10 cellular contexts compared by ENCODE assay signal in the genomic region with DNA sequence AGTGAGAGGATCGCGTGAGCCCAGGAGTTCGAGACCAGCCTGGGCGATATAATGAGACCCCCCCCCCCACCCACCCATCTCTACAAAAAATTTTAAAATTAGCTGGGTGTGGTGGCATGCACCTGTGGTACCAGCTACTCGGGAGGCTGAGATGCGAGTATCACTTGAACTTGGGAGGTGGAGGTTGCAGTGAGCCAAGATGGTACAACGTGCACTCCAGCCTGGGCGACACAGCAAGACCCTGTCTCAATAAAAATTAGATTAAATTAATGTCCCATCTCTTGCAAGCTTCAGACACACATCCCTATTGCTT. TPM values are rescaled to one million over a fixed set of nuclear protein-coding genes. Genes with fewer than 3 reads are reported as not detected.
DNase-seq lines count a peak whose midpoint lies in the region; ATAC-seq and TF ChIP-seq lines count a peak whose summit lies in the region.
"Had no signal": no experiment of that assay in that cellular context is flagged by ENCODE, and none has a peak within 500 bp of the region (broad histone marks: within the 10 kb centered on the region; RNA-seq: fewer than 3 reads in every experiment).

No MANE protein-coding gene starts in this region.

- no peaks in the 10 kb centered on the region for H4K20me1 ChIP-seq in SK-N-SH (ENCODE audit: insufficient read depth)

- CTCF ChIA-PET in SK-N-SH (lab: Yijun Ruan, JAX), result interaction anchor here (0.6 to 1.9 kb wide), 3 partner anchors 40 to 350 kb away, joined by 3 to 7 read pairs (median 3); no protein-coding TSS in a partner anchor

- TF ChIP-seq RAD21 in SK-N-SH (IDR thresholded peaks at IDR 0.05; ENCODE audit: low read length), result no peak

- peak overlapping the region in 4 of 5 experiments; percentile 44 to 84 (median 66) for H3K4me3 Mint-ChIP-seq in brain
- H3K4me3 Mint-ChIP-seq: activated CD8-positive, alpha-beta memory T cell treated with anti-CD3 and anti-CD28 coated beads, Interleukin-2, amount 10 ng/mL, durations not matched to agents 7 days and 5 days had no signal

- intact Hi-C loops in lower lobe of right lung (cut with DNase I) (no loop called here), tibial artery (cut with DNase I; ENCODE audit: low total_unique reads) (no loop called here)

- peaks cover 0 to 3% (median 0%) of the 10 kb centered on the region in 5 experiments for H3K9me3 Mint-ChIP-seq in brain

- no peaks in the 10 kb centered on the region for H3K9me3 ChIP-seq in SK-N-SH
- no peaks in the 10 kb centered on the region for H3K9me3 ChIP-seq in lower lobe of right lung
- no peaks in the 10 kb centered on the region for H3K9me3 ChIP-seq in tibial artery

- H3K27ac ChIP-seq in SK-N-SH (ENCODE audit: low read depth in 2 of 2, low read length in 1 of 2) (no peak overlapping the region), lower lobe of right lung (peak overlapping the region; percentile 85), tibial artery (peak overlapping the region in 1 of 2 donors; percentile 67)

- H3K27me3 Mint-ChIP-seq in brain, result peaks cover 31% of the 10 kb centered on the region

- no peak overlapping the region for H3K27ac Mint-ChIP-seq in brain
- H3K27ac Mint-ChIP-seq: activated CD8-positive, alpha-beta memory T cell treated with anti-CD3 and anti-CD28 coated beads, Interleukin-2, amount 10 ng/mL, durations not matched to agents 7 days and 5 days had no signal

- no peaks in the 10 kb centered on the region for H3K9me2 ChIP-seq in SK-N-SH

- peak overlapping the region; percentile 64 to 66 for H3K4me3 ChIP-seq in SK-N-SH (ENCODE audit: low read depth in 2 of 2, low read length in 1 of 2)
- peak overlapping the region; percentile 71 for H3K4me3 ChIP-seq in lower lobe of right lung
- H3K4me3 ChIP-seq in tibial artery, result peak overlapping the region; percentile 70 to 75

- no peak for TF ChIP-seq EP300 in SK-N-SH (IDR thresholded peaks at IDR 0.05; ENCODE audit: borderline replicate concordance in 1 of 2, low read depth in 1 of 2, low read length in 1 of 2)

- no peak for TF ChIP-seq CTCF in SK-N-SH (IDR thresholded peaks at IDR 0.05)
- TF ChIP-seq CTCF in brain (conservative IDR thresholded peaks at IDR 0.05), result no peak
- TF ChIP-seq CTCF in lower lobe of right lung (IDR thresholded peaks at IDR 0.05), result no peak
- no peak for TF ChIP-seq CTCF in tibial artery (IDR thresholded peaks at IDR 0.05)

- H3K4me1 Mint-ChIP-seq in brain, result peaks cover 13% of the 10 kb centered on the region

- H3K79me2 ChIP-seq in SK-N-SH (ENCODE audit: insufficient read depth), result no peaks in the 10 kb centered on the region

- WGBS in SK-N-SH (ENCODE audit: low lambda C conversion rate), result 55% methylated on average over 7 of the region's 8 CpGs

- DNase-seq in SK-N-SH (no peak), lower lobe of right lung (no peak), tibial artery (no peak), HT-29 (ENCODE audit: low spot score) (no peak), COLO668 (lab: John Stamatoyannopoulos, UW; ENCODE audit: unreplicated experiment) (no peak)
- DNase-seq: NCI-H526 treated with DMSO at 0.1 percent for 48 hours had no signal

- ATAC-seq in SK-N-SH treated with all-trans-retinoic acid at 6 μM for 48 hours (no peak), lower lobe of right lung (no peak), HG03025 (IDR thresholded peaks at IDR 0.05; ENCODE audit: low FRiP score, unreplicated experiment) (no peak)

- H3K4me2 ChIP-seq in SK-N-SH, result peak overlapping the region; percentile 76

- H3K4me1 ChIP-seq in SK-N-SH (ENCODE audit: control insufficient read depth in 1 of 2, insufficient read depth in 2 of 2, low read depth in 1 of 2, low read length in 1 of 2), result peaks cover 0 to 8% of the 10 kb centered on the region in 2 experiments; a peak in 3 of 4 replicates
- peaks cover 22% of the 10 kb centered on the region for H3K4me1 ChIP-seq in lower lobe of right lung
- H3K4me1 ChIP-seq in tibial artery, result peaks cover 0 to 11% (median 8%) of the 10 kb centered on the region in 4 donors

- H3K27me3 ChIP-seq in SK-N-SH (ENCODE audit: insufficient read depth), result peaks cover 20% of the 10 kb centered on the region; the same call in 1 of the 2 replicates
- no peaks in the 10 kb centered on the region for H3K27me3 ChIP-seq in lower lobe of right lung (ENCODE audit: low read depth)
- H3K27me3 ChIP-seq in tibial artery, result peaks cover 0 to 13% of the 10 kb centered on the region in 2 donors

- H3K36me3 ChIP-seq in SK-N-SH (replicated peaks in 1 of 2; ENCODE audit: control insufficient read depth in 1 of 2, insufficient read depth in 2 of 2, low read length in 1 of 2) (no peaks in the 10 kb centered on the region), lower lobe of right lung (no peaks in the 10 kb centered on the region), tibial artery (no peaks in the 10 kb centered on the region)

- POLR2A ChIA-PET in SK-N-SH (lab: Yijun Ruan, JAX), result no interaction called here

- H3F3A ChIP-seq in SK-N-SH (replicated peaks; ENCODE audit: insufficient read depth), result peaks cover 10% of the 10 kb centered on the region

- H2AFZ ChIP-seq in SK-N-SH (ENCODE audit: low read depth), result peak overlapping the region; percentile 85

- no peak overlapping the region; the same call in 1 of the 2 replicates for H3K9ac ChIP-seq in SK-N-SH

- H3K36me3 Mint-ChIP-seq in brain, result no peaks in the 10 kb centered on the region
- H3K36me3 Mint-ChIP-seq: activated CD8-positive, alpha-beta memory T cell treated with anti-CD3 and anti-CD28 coated beads, Interleukin-2, amount 10 ng/mL, durations not matched to agents 7 days and 5 days had no signal

TF ChIP-seq in SK-N-SH, 30 proteins besides CTCF, POLR2A, EP300 and RAD21:
- TF ChIP-seq RFX5 (IDR thresholded peaks at IDR 0.05; ENCODE audit: low read length) (no peak), RCOR1 (IDR thresholded peaks at IDR 0.05; ENCODE audit: low read length) (no peak), NRF1 (IDR thresholded peaks at IDR 0.05; ENCODE audit: low read depth, low read length) (no peak), YY1 (IDR thresholded peaks at IDR 0.05; ENCODE audit: low read depth) (no peak)

TF ChIP-seq in SK-N-SH treated with all-trans-retinoic acid at 6 μM for 48 hours, 23 proteins besides CTCF, POLR2A, EP300 and RAD21:
- TF ChIP-seq SNAI2 (CRISPR knock-in tag; IDR thresholded peaks at IDR 0.05) (no peak), ZNF70 (CRISPR knock-in tag; IDR thresholded peaks at IDR 0.05) (no peak), ZNF8 (CRISPR knock-in tag; IDR thresholded peaks at IDR 0.05) (no peak), ISL1 (CRISPR knock-in tag; IDR thresholded peaks at IDR 0.05) (no peak), ZFP3 (CRISPR knock-in tag; IDR thresholded peaks at IDR 0.05) (no peak)
- TF ChIP-seq, protein P1, sequence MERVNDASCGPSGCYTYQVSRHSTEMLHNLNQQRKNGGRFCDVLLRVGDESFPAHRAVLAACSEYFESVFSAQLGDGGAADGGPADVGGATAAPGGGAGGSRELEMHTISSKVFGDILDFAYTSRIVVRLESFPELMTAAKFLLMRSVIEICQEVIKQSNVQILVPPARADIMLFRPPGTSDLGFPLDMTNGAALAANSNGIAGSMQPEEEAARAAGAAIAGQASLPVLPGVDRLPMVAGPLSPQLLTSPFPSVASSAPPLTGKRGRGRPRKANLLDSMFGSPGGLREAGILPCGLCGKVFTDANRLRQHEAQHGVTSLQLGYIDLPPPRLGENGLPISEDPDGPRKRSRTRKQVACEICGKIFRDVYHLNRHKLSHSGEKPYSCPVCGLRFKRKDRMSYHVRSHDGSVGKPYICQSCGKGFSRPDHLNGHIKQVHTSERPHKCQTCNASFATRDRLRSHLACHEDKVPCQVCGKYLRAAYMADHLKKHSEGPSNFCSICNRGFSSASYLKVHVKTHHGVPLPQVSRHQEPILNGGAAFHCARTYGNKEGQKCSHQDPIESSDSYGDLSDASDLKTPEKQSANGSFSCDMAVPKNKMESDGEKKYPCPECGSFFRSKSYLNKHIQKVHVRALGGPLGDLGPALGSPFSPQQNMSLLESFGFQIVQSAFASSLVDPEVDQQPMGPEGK (CRISPR knock-in tag; IDR thresholded peaks at IDR 0.05; ENCODE audit: borderline replicate concordance), result no peak
- TF ChIP-seq, protein P2, sequence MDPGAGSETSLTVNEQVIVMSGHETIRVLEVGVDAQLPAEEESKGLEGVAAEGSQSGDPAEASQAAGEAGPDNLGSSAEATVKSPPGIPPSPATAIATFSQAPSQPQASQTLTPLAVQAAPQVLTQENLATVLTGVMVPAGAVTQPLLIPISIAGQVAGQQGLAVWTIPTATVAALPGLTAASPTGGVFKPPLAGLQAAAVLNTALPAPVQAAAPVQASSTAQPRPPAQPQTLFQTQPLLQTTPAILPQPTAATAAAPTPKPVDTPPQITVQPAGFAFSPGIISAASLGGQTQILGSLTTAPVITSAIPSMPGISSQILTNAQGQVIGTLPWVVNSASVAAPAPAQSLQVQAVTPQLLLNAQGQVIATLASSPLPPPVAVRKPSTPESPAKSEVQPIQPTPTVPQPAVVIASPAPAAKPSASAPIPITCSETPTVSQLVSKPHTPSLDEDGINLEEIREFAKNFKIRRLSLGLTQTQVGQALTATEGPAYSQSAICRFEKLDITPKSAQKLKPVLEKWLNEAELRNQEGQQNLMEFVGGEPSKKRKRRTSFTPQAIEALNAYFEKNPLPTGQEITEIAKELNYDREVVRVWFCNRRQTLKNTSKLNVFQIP (CRISPR knock-in tag; IDR thresholded peaks at IDR 0.05; ENCODE audit: borderline replicate concordance, low read depth), result no peak
- TF ChIP-seq, protein P3, sequence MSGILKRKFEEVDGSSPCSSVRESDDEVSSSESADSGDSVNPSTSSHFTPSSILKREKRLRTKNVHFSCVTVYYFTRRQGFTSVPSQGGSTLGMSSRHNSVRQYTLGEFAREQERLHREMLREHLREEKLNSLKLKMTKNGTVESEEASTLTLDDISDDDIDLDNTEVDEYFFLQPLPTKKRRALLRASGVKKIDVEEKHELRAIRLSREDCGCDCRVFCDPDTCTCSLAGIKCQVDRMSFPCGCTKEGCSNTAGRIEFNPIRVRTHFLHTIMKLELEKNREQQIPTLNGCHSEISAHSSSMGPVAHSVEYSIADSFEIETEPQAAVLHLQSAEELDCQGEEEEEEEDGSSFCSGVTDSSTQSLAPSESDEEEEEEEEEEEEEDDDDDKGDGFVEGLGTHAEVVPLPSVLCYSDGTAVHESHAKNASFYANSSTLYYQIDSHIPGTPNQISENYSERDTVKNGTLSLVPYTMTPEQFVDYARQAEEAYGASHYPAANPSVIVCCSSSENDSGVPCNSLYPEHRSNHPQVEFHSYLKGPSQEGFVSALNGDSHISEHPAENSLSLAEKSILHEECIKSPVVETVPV (CRISPR knock-in tag; IDR thresholded peaks at IDR 0.05), result no peak

RNA-seq across cellular contexts. Expression of a gene that starts 0.4 kb away (rescaled TPM):
- polyA plus RNA-seq in SK-N-SH (2012; rRNA removed), result 0.86 and 0.95 TPM in 2 replicates
- 0.63 and 0.73 TPM in 2 replicates for polyA plus RNA-seq in SK-N-SH (2012; cell fraction: cytosol; rRNA removed)
- polyA plus RNA-seq in SK-N-SH (2012; cell fraction: nucleus; rRNA removed), result 1.5 and 2.7 TPM in 2 replicates
- 0.63 TPM for polyA plus RNA-seq in brain (ENCODE audit: insufficient read depth, low read depth, low replicate concordance)
- 18.0 TPM for total RNA-seq in lower lobe of right lung
- total RNA-seq in HT-29 (2014; rRNA removed; shearing (Covaris generic)), result 56.9 and 58.8 TPM in 2 replicates
